In genomic region chr4:1137850-1138249, GRCh38 we compare ENCODE assay signal across 3 cellular contexts.
TF ChIP-seq lines count a peak whose summit lies in the region.

No MANE protein-coding gene starts in this region.

TF ChIP-seq in SK-N-SH, 30 proteins besides CTCF, POLR2A, EP300 and RAD21:
- TF ChIP-seq MAX (IDR thresholded peaks at IDR 0.05; ENCODE audit: low read depth) (no peak), USF2 (IDR thresholded peaks at IDR 0.05; ENCODE audit: borderline replicate concordance, low read depth, low read length) (no peak), NFIC (IDR thresholded peaks at IDR 0.05; ENCODE audit: borderline replicate concordance) (no peak), NRF1 (IDR thresholded peaks at IDR 0.05; ENCODE audit: low read depth, low read length) (no peak), FOXJ3 (CRISPR knock-in tag; IDR thresholded peaks at IDR 0.05) (no peak), TEAD4 (IDR thresholded peaks at IDR 0.05; ENCODE audit: borderline replicate concordance, insufficient read depth) (no peak), FOXM1 (IDR thresholded peaks at IDR 0.05; ENCODE audit: low read depth) (no peak), JUND (IDR thresholded peaks at IDR 0.05) (no peak), TAF1 (IDR thresholded peaks at IDR 0.05; ENCODE audit: borderline replicate concordance, low read depth, low read length) (no peak), SIN3A (IDR thresholded peaks at IDR 0.05; ENCODE audit: borderline replicate concordance, low read depth, low read length) (no peak), RFX5 (IDR thresholded peaks at IDR 0.05; ENCODE audit: low read length) (no peak), YY1 (IDR thresholded peaks at IDR 0.05; ENCODE audit: low read depth) (no peak), EZH2phosphoT487 (IDR thresholded peaks at IDR 0.05; ENCODE audit: borderline replicate concordance, low read depth) (no peak), FOSL2 (IDR thresholded peaks at IDR 0.05; ENCODE audit: borderline replicate concordance, low read depth) (no peak), RXRA (IDR thresholded peaks at IDR 0.05; ENCODE audit: borderline replicate concordance, low read depth) (no peak), RCOR1 (IDR thresholded peaks at IDR 0.05; ENCODE audit: low read length) (no peak), ZBTB33 (IDR thresholded peaks at IDR 0.05; ENCODE audit: borderline replicate concordance, low read depth) (no peak), TCF12 (IDR thresholded peaks at IDR 0.05) (no peak), ELF1 (IDR thresholded peaks at IDR 0.05) (no peak)

TF ChIP-seq in SK-N-SH treated with all-trans-retinoic acid at 6 μM for 48 hours, 23 proteins besides CTCF, POLR2A, EP300 and RAD21:
- TF ChIP-seq ZNF565 (CRISPR knock-in tag; conservative IDR thresholded peaks at IDR 0.05; ENCODE audit: low read depth): no peak
- TF ChIP-seq ZFP3 (CRISPR knock-in tag; IDR thresholded peaks at IDR 0.05): no peak

TF ChIP-seq in GM12878, 131 proteins besides CTCF, POLR2A, EP300 and RAD21:
- no peak for TF ChIP-seq SREBF2 (IDR thresholded peaks at IDR 0.05; ENCODE audit: low read length)
- no peak for TF ChIP-seq CBFB (IDR thresholded peaks at IDR 0.05; ENCODE audit: low read depth)
- TF ChIP-seq ASH2L (IDR thresholded peaks at IDR 0.05; ENCODE audit: borderline replicate concordance, low read depth): no peak
- no peak for TF ChIP-seq CHD1 (IDR thresholded peaks at IDR 0.05; ENCODE audit: low read depth, low read length)
- TF ChIP-seq SMAD1 (IDR thresholded peaks at IDR 0.05; ENCODE audit: low read depth, partially characterized antibody): no peak
- no peak for TF ChIP-seq USF1 (IDR thresholded peaks at IDR 0.05; ENCODE audit: borderline replicate concordance, extremely low read length, insufficient read depth, low read depth, low read length)
- TF ChIP-seq TCF7 (IDR thresholded peaks at IDR 0.05; ENCODE audit: borderline replicate concordance): no peak
- no peak for TF ChIP-seq ZSCAN29 (IDR thresholded peaks at IDR 0.05)
- TF ChIP-seq TAF1 (IDR thresholded peaks at IDR 0.05; ENCODE audit: borderline replicate concordance, low read depth, low read length): no peak
- TF ChIP-seq FOXK2 (IDR thresholded peaks at IDR 0.05): no peak
- no peak for TF ChIP-seq REST (IDR thresholded peaks at IDR 0.05; ENCODE audit: low read depth, low read length)
- TF ChIP-seq CBX5 (IDR thresholded peaks at IDR 0.05; ENCODE audit: low read depth): no peak
- TF ChIP-seq ZNF207 (IDR thresholded peaks at IDR 0.05; ENCODE audit: borderline replicate concordance): no peak
